1 cellular context compared by ENCODE assay signal in genomic region chr18:42743756-42744138, GRCh38.
TF ChIP-seq lines count a peak whose summit lies in the region.

No MANE protein-coding gene starts in this region.

TF ChIP-seq in GM23338, 12 proteins besides CTCF, POLR2A, EP300 and RAD21 (continued from another document):
- TF ChIP-seq ZNF462 (CRISPR knock-in tag; IDR thresholded peaks at IDR 0.05) (peak; percentile 87; the same call in 1 of the 2 replicates), ZNF331 (CRISPR knock-in tag; IDR thresholded peaks at IDR 0.05; ENCODE audit: low read depth) (peak; percentile 8; the same call in 1 of the 2 replicates), CREB1 (CRISPR knock-in tag; IDR thresholded peaks at IDR 0.05; ENCODE audit: low read depth) (peak; percentile 41; the same call in 1 of the 2 replicates)
